Comparison of ENCODE assay signal across 2 cellular contexts in genomic region chr1:45545553-45546310, GRCh38.
TF ChIP-seq lines count a peak whose summit lies in the region.

No MANE protein-coding gene starts in this region.

TF ChIP-seq in IMR-90, 13 proteins besides CTCF, POLR2A, EP300 and RAD21:
- TF ChIP-seq, protein P1, sequence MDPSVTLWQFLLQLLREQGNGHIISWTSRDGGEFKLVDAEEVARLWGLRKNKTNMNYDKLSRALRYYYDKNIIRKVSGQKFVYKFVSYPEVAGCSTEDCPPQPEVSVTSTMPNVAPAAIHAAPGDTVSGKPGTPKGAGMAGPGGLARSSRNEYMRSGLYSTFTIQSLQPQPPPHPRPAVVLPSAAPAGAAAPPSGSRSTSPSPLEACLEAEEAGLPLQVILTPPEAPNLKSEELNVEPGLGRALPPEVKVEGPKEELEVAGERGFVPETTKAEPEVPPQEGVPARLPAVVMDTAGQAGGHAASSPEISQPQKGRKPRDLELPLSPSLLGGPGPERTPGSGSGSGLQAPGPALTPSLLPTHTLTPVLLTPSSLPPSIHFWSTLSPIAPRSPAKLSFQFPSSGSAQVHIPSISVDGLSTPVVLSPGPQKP (IDR thresholded peaks at IDR 0.05; ENCODE audit: borderline replicate concordance, low read depth, low read length) = no peak
- TF ChIP-seq MXI1 (IDR thresholded peaks at IDR 0.05; ENCODE audit: borderline replicate concordance, low read depth, low read length) (no peak), RFX5 (IDR thresholded peaks at IDR 0.05; ENCODE audit: low read depth, low read length) (no peak), USF2 (IDR thresholded peaks at IDR 0.05; ENCODE audit: low read depth, low read length) (no peak), NFE2L2 (IDR thresholded peaks at IDR 0.05; ENCODE audit: low read depth, low read length) (no peak), MAFK (IDR thresholded peaks at IDR 0.05; ENCODE audit: low read depth, low read length) (no peak), FOS (IDR thresholded peaks at IDR 0.05; ENCODE audit: low read depth, low read length) (no peak), CHD1 (IDR thresholded peaks at IDR 0.05; ENCODE audit: low read depth, low read length) (no peak)

TF ChIP-seq in endothelial cell of umbilical vein, 7 proteins besides CTCF, POLR2A, EP300 and RAD21:
- TF ChIP-seq MYC (IDR thresholded peaks at IDR 0.05; ENCODE audit: low read depth, low read length) (no peak), POLR2AphosphoS5 (IDR thresholded peaks at IDR 0.05; ENCODE audit: insufficient read depth, low read depth, low read length) (no peak), FOS (IDR thresholded peaks at IDR 0.05; ENCODE audit: borderline replicate concordance, insufficient read depth, low read length) (no peak), EZH2 (IDR thresholded peaks at IDR 0.05; ENCODE audit: borderline replicate concordance, low read depth, low read length, severe bottlenecking) (no peak)
